In genomic region chr12:48956279-48957140, GRCh38 we compare ENCODE assay signal across 8 cellular contexts. TPM values are rescaled to one million over a fixed set of nuclear protein-coding genes. Genes with fewer than 3 reads are reported as not detected.
DNase-seq lines count a peak whose midpoint lies in the region; ATAC-seq, FAIRE-seq and TF ChIP-seq lines count a peak whose summit lies in the region.

No MANE protein-coding gene starts in this region.

- DNase-seq in AG20443 (ENCODE audit: low spot score) (peak; percentile 94), GM12891 (ENCODE audit: insufficient read length, low spot score) (no peak), IMR-90 (peak; percentile 97), OCI-M1 (lab: John Stamatoyannopoulos, UW) (peak; percentile 93), body of pancreas (peak; percentile 60 to 82 (median 60)), hypothalamus (lab: John Stamatoyannopoulos, UW) (peak in 48 of 51 donors; percentile 10 to 86 (median 56)), prostate gland (ENCODE audit: low spot score) (peak; percentile 86)

- H2AK5ac ChIP-seq in IMR-90 (ENCODE audit: low read depth, low read length), result peak overlapping the region; percentile 46

- H3K9me1 ChIP-seq in IMR-90 (ENCODE audit: insufficient read depth, low read length), result peaks cover 17% of the 10 kb centered on the region

- peak overlapping the region; percentile 84 for H3K27ac ChIP-seq in IMR-90 (ENCODE audit: insufficient read depth, low read length)
- H3K27ac ChIP-seq in body of pancreas, result peak overlapping the region; percentile 42 to 85 (median 56)
- peak overlapping the region; percentile 75 to 87 for H3K27ac ChIP-seq in prostate gland

- peaks cover 5% of the 10 kb centered on the region; the same call in 1 of the 2 replicates for H3K27me3 ChIP-seq in IMR-90 (ENCODE audit: control insufficient read depth, insufficient read depth, low read length)
- H3K27me3 ChIP-seq in body of pancreas, result no peaks in the 10 kb centered on the region
- no peaks in the 10 kb centered on the region for H3K27me3 ChIP-seq in prostate gland (replicated peaks; ENCODE audit: insufficient read depth)

- H3K4me2 ChIP-seq in IMR-90 (ENCODE audit: low read depth, low read length), result peak overlapping the region; percentile 93

- WGBS in IMR-90 (ENCODE audit: extremely low coverage in 2 of 2, insufficient read length in 1 of 2), 2 experiments, result 0% methylated on average over 6 of the region's 29 CpGs; no CpG with 5 or more reads in 1 of the 2 experiments
- 0 to 3% methylated on average over 28 to 29 of the region's 29 CpGs for WGBS in body of pancreas, 2 donors
- under 1% methylated on average over 29 of the region's 29 CpGs for WGBS in prostate gland

- H2AFZ ChIP-seq in IMR-90 (replicated peaks; ENCODE audit: low read length, poor library complexity), result peak overlapping the region; percentile 91

- peak overlapping the region; percentile 47; the same call in 1 of the 2 replicates for H4K5ac ChIP-seq in IMR-90 (ENCODE audit: low read depth, low read length)

- H3K4ac ChIP-seq in IMR-90 (ENCODE audit: low read depth, low read length), result peak overlapping the region; percentile 85

- intact Hi-C loops in IMR-90 (cut with micrococcal nuclease), result loop anchor here (2.0 kb wide), 1 partner anchor 30 kb away; no protein-coding TSS in a partner anchor
- intact Hi-C loops in body of pancreas (cut with DNase I), result no loop called here
- intact Hi-C loops in prostate gland (cut with DNase I), result no loop called here

- no peak overlapping the region for H2BK20ac ChIP-seq in IMR-90 (ENCODE audit: low read depth, low read length)

- H3K9me3 ChIP-seq in IMR-90 (ENCODE audit: control insufficient read depth, insufficient read depth, low read length), result no peaks in the 10 kb centered on the region
- H3K9me3 ChIP-seq in body of pancreas, result no peaks in the 10 kb centered on the region
- no peaks in the 10 kb centered on the region for H3K9me3 ChIP-seq in prostate gland

- H4K8ac ChIP-seq in IMR-90 (ENCODE audit: low read depth in 2 of 2, low read length in 2 of 2), result peak overlapping the region in 1 of 2 experiments; percentile 62; a peak in 1 of 4 replicates

- H2BK5ac ChIP-seq in IMR-90 (ENCODE audit: low read depth, low read length, poor library complexity, severe bottlenecking), result peak overlapping the region; percentile 82

- peak overlapping the region; percentile 86 for H3K14ac ChIP-seq in IMR-90 (replicated peaks; ENCODE audit: low read depth, low read length)

- peak; percentile 43 for FAIRE-seq in GM12891 (lab: Jason Lieb, UNC)

- H2BK15ac ChIP-seq in IMR-90 (ENCODE audit: low read depth, low read length), result no peak overlapping the region

- H3K4me1 ChIP-seq in IMR-90 (ENCODE audit: control insufficient read depth, insufficient read depth, low read length) (peaks cover 3% of the 10 kb centered on the region; the same call in 1 of the 2 replicates), body of pancreas (peaks cover 17% of the 10 kb centered on the region), prostate gland (replicated peaks) (peaks cover 4% of the 10 kb centered on the region)

- POLR2A ChIA-PET in IMR-90 (lab: Charles Lee; ENCODE audit: unreplicated experiment), result no interaction called here

- H4K20me1 ChIP-seq in IMR-90 (ENCODE audit: insufficient read depth, low read length), result peaks cover 49% of the 10 kb centered on the region

- peak overlapping the region; percentile 77 for H3K9ac ChIP-seq in IMR-90 (ENCODE audit: low read depth, low read length)

- ATAC-seq in IMR-90 (ENCODE audit: low read depth) (peak; percentile 86), body of pancreas (peak; percentile 67), GM18867 (IDR thresholded peaks at IDR 0.05; ENCODE audit: unreplicated experiment) (no peak)

- in situ Hi-C loops in IMR-90 (cut with MboI; ENCODE audit: low sequenced_read_pairs), result no loop called here

- no peak for TF ChIP-seq RAD21 in IMR-90 (IDR thresholded peaks at IDR 0.05; ENCODE audit: low read length)

- H2BK120ac ChIP-seq in IMR-90 (ENCODE audit: low read depth, low read length), result peak overlapping the region; percentile 53; the same call in 1 of the 2 replicates

- TF ChIP-seq POLR2A in GM12891 (IDR thresholded peaks at IDR 0.05; ENCODE audit: low read depth, low read length) (no peak), IMR-90 (IDR thresholded peaks at IDR 0.05; ENCODE audit: low read depth, low read length) (no peak), body of pancreas (IDR thresholded peaks at IDR 0.05) (no peak), prostate gland (IDR thresholded peaks at IDR 0.05) (peak; percentile 44)

- BruUV-seq in IMR-90 (replicated peaks; lab: Mats Ljungman, UMichigan), result no TSS peak

- TF ChIP-seq CTCF in IMR-90 (conservative IDR thresholded peaks at IDR 0.05; ENCODE audit: low read depth, low read length) (no peak), body of pancreas (IDR thresholded peaks at IDR 0.05) (no peak), prostate gland (IDR thresholded peaks at IDR 0.05) (no peak)

- H2AK9ac ChIP-seq in IMR-90 (replicated peaks; ENCODE audit: low read depth, low read length, poor library complexity), result peak overlapping the region; percentile 99

- dilution Hi-C loops in IMR-90 (cut with HindIII; ENCODE audit: low sequenced_read_pairs, unreplicated experiment), result no loop called here

- H4K91ac ChIP-seq in IMR-90 (ENCODE audit: insufficient read depth, low read depth, low read length), result 0 out of 2 replicates have a peak overlapping the region, but pooled peaks have one; percentile 55

- H3K36me3 ChIP-seq in IMR-90 (ENCODE audit: control insufficient read depth, insufficient read depth, low read length) (peaks cover 6% of the 10 kb centered on the region), body of pancreas (replicated peaks in 1 of 2; ENCODE audit: insufficient read depth in 1 of 2, low read depth in 2 of 2) (no peaks in the 10 kb centered on the region), prostate gland (no peaks in the 10 kb centered on the region)

- peaks cover 17 to 55% of the 10 kb centered on the region in 2 experiments for H3K79me1 ChIP-seq in IMR-90 (ENCODE audit: low read depth in 1 of 2, low read length in 2 of 2)

- peak overlapping the region; percentile 19; the same call in 1 of the 2 replicates for H3K18ac ChIP-seq in IMR-90 (ENCODE audit: low read depth, low read length)

- H3K56ac ChIP-seq in IMR-90 (ENCODE audit: extremely low read depth, insufficient read depth, low read length), result no peak overlapping the region

- CTCF ChIA-PET in IMR-90 (lab: Yijun Ruan, JAX), result interaction anchor here (0.6 to 2.1 kb wide), 3 partner anchors 21 to 40 kb away, joined by 3 to 10 read pairs (median 3); partner anchors contain the start of gene WNT1

- H3K23ac ChIP-seq in IMR-90 (ENCODE audit: low read depth, low read length), result peak overlapping the region; percentile 62; the same call in 1 of the 2 replicates

- H3K4me3 ChIP-seq in IMR-90 (ENCODE audit: insufficient read depth, low read depth, low read length) (peak overlapping the region; percentile 88), body of pancreas (peak overlapping the region; percentile 95 to 98), prostate gland (peak overlapping the region; percentile 91 to 98)

TF ChIP-seq in GM12891, 5 proteins besides CTCF, POLR2A, EP300 and RAD21:
- no peak for TF ChIP-seq POU2F2 (IDR thresholded peaks at IDR 0.05; ENCODE audit: low read depth, low read length)
- TF ChIP-seq PAX5 (IDR thresholded peaks at IDR 0.05; ENCODE audit: insufficient read depth, low read length, severe bottlenecking), result no peak
- no peak for TF ChIP-seq POLR2AphosphoS5 (IDR thresholded peaks at IDR 0.05; ENCODE audit: low read depth, low read length)

TF ChIP-seq in IMR-90, 13 proteins besides CTCF, POLR2A, EP300 and RAD21 (continues in another document):
- no peak for TF ChIP-seq RFX5 (IDR thresholded peaks at IDR 0.05; ENCODE audit: low read depth, low read length)
- TF ChIP-seq CHD1 (IDR thresholded peaks at IDR 0.05; ENCODE audit: low read depth, low read length), result 0 out of 2 replicates have a peak, but pooled peaks have one; percentile 64

RNA-seq across cellular contexts. Expression of gene ARF3, which starts 0.8 kb away (rescaled TPM):
- 121 TPM for polyA plus RNA-seq in GM12891 (2012; ENCODE audit: low read depth, missing spikeins)
- total RNA-seq in IMR-90 (2012; rRNA removed), result 97.7 and 103 TPM in 2 replicates
- polyA plus RNA-seq in IMR-90 (2012; rRNA removed), result 198 and 222 TPM in 2 replicates
- polyA plus RNA-seq in IMR-90 (2012; cell fraction: cytosol; rRNA removed), result 112 and 114 TPM in 2 replicates
- 92.4 and 160 TPM in 2 replicates for polyA plus RNA-seq in IMR-90 (2012; cell fraction: nucleus; rRNA removed; ENCODE audit: low replicate concordance)
- total RNA-seq in body of pancreas, result 10 to 100 TPM; 22.3 to 24.1 TPM
- 10 to 100 TPM; 87.6 to 92.4 TPM for total RNA-seq in prostate gland

RNA-seq across cellular contexts. Expression of gene WNT10B, which starts 15.0 kb away (rescaled TPM):
- 0.30 TPM for polyA plus RNA-seq in GM12891 (2012; ENCODE audit: low read depth, missing spikeins)
- total RNA-seq in IMR-90 (2012; rRNA removed) (under 0.01 TPM in 2 replicates), body of pancreas (1 to 10 TPM in 1 of 2 donors, not detected in 1; 1.3 TPM), prostate gland (1 to 10 TPM in 1 of 2 donors, not detected in 1; 1.1 TPM)
- 0.26 and 0.53 TPM in 2 replicates for polyA plus RNA-seq in IMR-90 (2012; rRNA removed)
- polyA plus RNA-seq in IMR-90 (2012; cell fraction: cytosol; rRNA removed), result 0.37 and 0.53 TPM in 2 replicates
- polyA plus RNA-seq in IMR-90 (2012; cell fraction: nucleus; rRNA removed; ENCODE audit: low replicate concordance), result 1.4 and 1.9 TPM in 2 replicates

RNA-seq across cellular contexts. Expression of gene WNT1, which starts 21.6 kb away (rescaled TPM):
- not detected for polyA plus RNA-seq in GM12891 (2012; ENCODE audit: low read depth, missing spikeins)
- total RNA-seq in IMR-90 (2012; rRNA removed), result not detected in 2 replicates
- not detected in 2 replicates for polyA plus RNA-seq in IMR-90 (2012; rRNA removed)
- polyA plus RNA-seq in IMR-90 (2012; cell fraction: cytosol; rRNA removed), result not detected in 2 replicates
- polyA plus RNA-seq in IMR-90 (2012; cell fraction: nucleus; rRNA removed; ENCODE audit: low replicate concordance), result 0.08 TPM in 1 of 2 replicates, not detected in the other
- not detected for total RNA-seq in body of pancreas
- not detected for total RNA-seq in prostate gland

RNA-seq across cellular contexts. Expression of gene FKBP11, which starts 31.2 kb away (rescaled TPM):
- 43.4 TPM for polyA plus RNA-seq in GM12891 (2012; ENCODE audit: low read depth, missing spikeins)
- total RNA-seq in IMR-90 (2012; rRNA removed), result 4.7 and 5.0 TPM in 2 replicates
- 40.0 and 44.1 TPM in 2 replicates for polyA plus RNA-seq in IMR-90 (2012; rRNA removed)
- 24.1 and 44.7 TPM in 2 replicates for polyA plus RNA-seq in IMR-90 (2012; cell fraction: cytosol; rRNA removed)
- 111 and 137 TPM in 2 replicates for polyA plus RNA-seq in IMR-90 (2012; cell fraction: nucleus; rRNA removed; ENCODE audit: low replicate concordance)
- 10 to 100 TPM; 31.1 to 98.6 TPM for total RNA-seq in body of pancreas
- total RNA-seq in prostate gland, result 10 to 100 TPM; 12.1 to 33.1 TPM

RNA-seq across cellular contexts. Expression of gene DDN, which starts 42.7 kb away (rescaled TPM):
- 2.0 TPM for polyA plus RNA-seq in GM12891 (2012; ENCODE audit: low read depth, missing spikeins)
- under 0.01 and 0.18 TPM in 2 replicates for total RNA-seq in IMR-90 (2012; rRNA removed)
- polyA plus RNA-seq in IMR-90 (2012; rRNA removed), result 0.21 and 0.22 TPM in 2 replicates
- polyA plus RNA-seq in IMR-90 (2012; cell fraction: cytosol; rRNA removed), result 0.05 and 0.10 TPM in 2 replicates
- polyA plus RNA-seq in IMR-90 (2012; cell fraction: nucleus; rRNA removed; ENCODE audit: low replicate concordance), result 0.95 and 1.1 TPM in 2 replicates
- under 1 TPM in 1 of 2 donors, not detected in 1; 0.66 TPM for total RNA-seq in body of pancreas
- total RNA-seq in prostate gland, result 1 to 10 TPM in 1 of 2 donors, not detected in 1; 1.0 TPM
